ENCODE assay signal across 8 cellular contexts in the genomic region with DNA sequence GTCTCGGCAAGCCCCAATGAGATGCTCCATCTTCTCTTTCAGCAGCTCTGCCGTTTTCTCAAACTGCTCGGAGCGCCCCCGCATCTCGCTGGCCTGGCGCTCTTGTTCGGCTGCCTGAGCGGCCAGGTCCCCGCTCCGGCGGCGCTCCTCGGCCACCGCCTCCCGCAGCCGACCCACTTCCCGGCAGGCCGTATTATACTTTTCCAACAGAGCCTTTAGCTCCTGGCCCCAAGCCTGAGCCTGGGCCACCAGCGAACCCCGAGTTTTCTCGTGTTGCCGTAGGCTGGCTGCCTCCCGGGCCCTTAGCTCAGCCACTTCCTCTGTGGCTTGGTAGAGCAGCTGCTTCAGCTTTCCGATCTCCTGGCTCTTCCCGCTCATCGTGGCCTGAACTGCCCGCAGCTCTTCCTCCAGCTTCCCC. TPM values are rescaled to one million over a fixed set of nuclear protein-coding genes. Genes with fewer than 3 reads are reported as not detected.
DNase-seq lines count a peak whose midpoint lies in the region; ATAC-seq lines count a peak whose summit lies in the region.

No MANE protein-coding gene starts in this region.

- H3K4me3 Mint-ChIP-seq in activated naive CD8-positive, alpha-beta T cell treated with anti-CD3 and anti-CD28 coated beads, Interleukin-2, amount 10 ng/mL, durations not matched to agents 7 days and 5 days = peak overlapping the region; percentile 83

- POLR2A ChIA-PET in activated naive CD8-positive, alpha-beta T cell treated with anti-CD3 and anti-CD28 coated beads, Interleukin-2, amount 10 ng/mL, durations not matched to agents 7 days and 5 days (lab: Charles Lee) = interaction anchor here (0.6 to 6.2 kb wide), 10 partner anchors 8 to 107 kb away, joined by 3 to 35 read pairs (median 4); a partner anchor contains a TSS

- H3K4me1 Mint-ChIP-seq in activated naive CD8-positive, alpha-beta T cell treated with anti-CD3 and anti-CD28 coated beads, Interleukin-2, amount 10 ng/mL, durations not matched to agents 7 days and 5 days = peaks cover 14% of the 10 kb centered on the region

- H3K27ac Mint-ChIP-seq in activated naive CD8-positive, alpha-beta T cell treated with anti-CD3 and anti-CD28 coated beads, Interleukin-2, amount 10 ng/mL, durations not matched to agents 7 days and 5 days = peak overlapping the region; percentile 84

- intact Hi-C loops in left ventricle myocardium superior (cut with micrococcal nuclease) (no loop called here), posterior cingulate gyrus (cut with DNase I) (no loop called here)

- no peaks in the 10 kb centered on the region for H3K9me3 Mint-ChIP-seq in activated naive CD8-positive, alpha-beta T cell treated with anti-CD3 and anti-CD28 coated beads, Interleukin-2, amount 10 ng/mL, durations not matched to agents 7 days and 5 days

- ATAC-seq in activated naive CD8-positive, alpha-beta T cell treated with anti-CD3 and anti-CD28 coated beads, Interleukin-2, amount 10 ng/mL, durations not matched to agents 7 days and 5 days (ENCODE audit: low read depth) = peak; percentile 91
- ATAC-seq in left ventricle myocardium superior = peak; percentile 82

- H3K27me3 Mint-ChIP-seq in activated naive CD8-positive, alpha-beta T cell treated with anti-CD3 and anti-CD28 coated beads, Interleukin-2, amount 10 ng/mL, durations not matched to agents 7 days and 5 days = peaks cover 35% of the 10 kb centered on the region

- DNase-seq in AG08396 (ENCODE audit: low spot score) = peak; percentile 57
- peak; percentile 60 for DNase-seq in MV-4-11 (lab: John Stamatoyannopoulos, UW)
- peak; percentile 69 for DNase-seq in activated naive CD8-positive, alpha-beta T cell treated with anti-CD3 and anti-CD28 coated beads, Interleukin-2, amount 10 ng/mL, durations not matched to agents 7 days and 5 days
- DNase-seq in left ventricle myocardium superior = peak; percentile 60
- DNase-seq in posterior cingulate gyrus = peak; percentile 26 to 91 (median 50)
- DNase-seq in SHP77 treated with DMSO at 0.1 percent for 48 hours (lab: John Stamatoyannopoulos, UW) = no peak
- no peak for DNase-seq in NCI-H524 treated with DMSO at 0.1 percent for 48 hours (lab: John Stamatoyannopoulos, UW)
- DNase-seq in NCI-H146 treated with DMSO at 0.1 percent for 48 hours (lab: John Stamatoyannopoulos, UW; ENCODE audit: unreplicated experiment) = no peak

- H3K36me3 Mint-ChIP-seq in activated naive CD8-positive, alpha-beta T cell treated with anti-CD3 and anti-CD28 coated beads, Interleukin-2, amount 10 ng/mL, durations not matched to agents 7 days and 5 days = peaks cover 2% of the 10 kb centered on the region

RNA-seq across cellular contexts. Expression of a gene that starts 13.1 kb away (rescaled TPM):
- total RNA-seq in activated naive CD8-positive, alpha-beta T cell treated with anti-CD3 and anti-CD28 coated beads, Interleukin-2, amount 10 ng/mL, durations not matched to agents 7 days and 5 days = 10 to 100 TPM; 31.8 to 33.3 TPM
- 13.3 TPM for total RNA-seq in left ventricle myocardium superior

RNA-seq across cellular contexts. Expression of a gene that starts 13.7 kb away (rescaled TPM):
- total RNA-seq in activated naive CD8-positive, alpha-beta T cell treated with anti-CD3 and anti-CD28 coated beads, Interleukin-2, amount 10 ng/mL, durations not matched to agents 7 days and 5 days = under 1 TPM; 0.40 to 0.69 TPM
- total RNA-seq in left ventricle myocardium superior = 1.1 TPM

RNA-seq across cellular contexts. Expression of a gene that starts 26.6 kb away (rescaled TPM):
- total RNA-seq in activated naive CD8-positive, alpha-beta T cell treated with anti-CD3 and anti-CD28 coated beads, Interleukin-2, amount 10 ng/mL, durations not matched to agents 7 days and 5 days = 1 to 10 TPM; 2.9 to 3.5 TPM
- 3.4 TPM for total RNA-seq in left ventricle myocardium superior

RNA-seq across cellular contexts. Expression of a gene that starts 37.8 kb away (rescaled TPM):
- 1 to 10 TPM; 2.1 to 2.2 TPM for total RNA-seq in activated naive CD8-positive, alpha-beta T cell treated with anti-CD3 and anti-CD28 coated beads, Interleukin-2, amount 10 ng/mL, durations not matched to agents 7 days and 5 days
- 0.82 TPM for total RNA-seq in left ventricle myocardium superior

RNA-seq across cellular contexts. Expression of a gene that starts 46.5 kb away (rescaled TPM):
- total RNA-seq in activated naive CD8-positive, alpha-beta T cell treated with anti-CD3 and anti-CD28 coated beads, Interleukin-2, amount 10 ng/mL, durations not matched to agents 7 days and 5 days = 10 to 100 TPM; 31.0 to 35.8 TPM
- total RNA-seq in left ventricle myocardium superior = 23.8 TPM

Comparison
In these comparisons a context has a peak if more than half of its experiments do, and no peak if none do; other contexts are left out.
1. DNase-seq: peak in AG08396 (single experiment), MV-4-11 (single experiment), activated naive CD8-positive, alpha-beta T cell treated with anti-CD3 and anti-CD28 coated beads, Interleukin-2, amount 10 ng/mL, durations not matched to agents 7 days and 5 days (single experiment), left ventricle myocardium superior (single experiment) and posterior cingulate gyrus (10 of 10); none in SHP77 treated with DMSO at 0.1 percent for 48 hours (single experiment), NCI-H524 treated with DMSO at 0.1 percent for 48 hours (single experiment) and NCI-H146 treated with DMSO at 0.1 percent for 48 hours (single experiment).